9 cellular contexts compared by ENCODE assay signal in genomic region chr22:32803020-32803758, GRCh38. TPM values are rescaled to one million over a fixed set of nuclear protein-coding genes. Genes with fewer than 3 reads are reported as not detected.
DNase-seq lines count a peak whose midpoint lies in the region; ATAC-seq, FAIRE-seq and TF ChIP-seq lines count a peak whose summit lies in the region.
"Had no signal": no experiment of that assay in that cellular context is flagged by ENCODE, and none has a peak within 500 bp of the region (broad histone marks: within the 10 kb centered on the region; RNA-seq: fewer than 3 reads in every experiment).

No MANE protein-coding gene starts in this region.

- intact Hi-C loops in activated CD8-positive, alpha-beta T cell treated with anti-CD3 and anti-CD28 coated beads for 36 hours (cut with micrococcal nuclease): no loop called here

- H3K27ac Mint-ChIP-seq in activated CD8-positive, alpha-beta T cell treated with anti-CD3 and anti-CD28 coated beads for 36 hours: no peak overlapping the region
- H3K27ac Mint-ChIP-seq in activated CD8-positive, alpha-beta T cell treated with anti-CD3 and anti-CD28 coated beads, Interleukin-2, amount 10 ng/mL, durations not matched to agents 7 days and 5 days: no peak overlapping the region
- H3K27ac Mint-ChIP-seq in mesothelial cell of epicardium: peak overlapping the region; percentile 35

- ATAC-seq in activated CD8-positive, alpha-beta T cell treated with anti-CD3 and anti-CD28 coated beads for 36 hours: no peak
- ATAC-seq in activated CD8-positive, alpha-beta T cell treated with anti-CD3 and anti-CD28 coated beads, Interleukin-2, amount 10 ng/mL, durations not matched to agents 7 days and 5 days: no peak
- ATAC-seq in activated T-cell treated with anti-CD3 and anti-CD28 coated beads, Interleukin-2, amount 50 U/mL, for 4 hours: no peak

- CTCF ChIA-PET in activated CD8-positive, alpha-beta T cell treated with anti-CD3 and anti-CD28 coated beads for 36 hours (lab: Charles Lee): interaction anchor here (1.4 kb wide), 1 partner anchor 143 kb away, joined by 3 read pairs; no protein-coding TSS in a partner anchor
- CTCF ChIA-PET in activated CD8-positive, alpha-beta T cell treated with anti-CD3 and anti-CD28 coated beads, Interleukin-2, amount 10 ng/mL, durations not matched to agents 7 days and 5 days (lab: Charles Lee): no interaction called here

- peaks cover 4% of the 10 kb centered on the region for H3K4me1 Mint-ChIP-seq in activated CD8-positive, alpha-beta T cell treated with anti-CD3 and anti-CD28 coated beads for 36 hours (ENCODE audit: low read depth)
- peaks cover 4% of the 10 kb centered on the region for H3K4me1 Mint-ChIP-seq in activated CD8-positive, alpha-beta T cell treated with anti-CD3 and anti-CD28 coated beads, Interleukin-2, amount 10 ng/mL, durations not matched to agents 7 days and 5 days (ENCODE audit: low read depth)
- peaks cover 42% of the 10 kb centered on the region for H3K4me1 Mint-ChIP-seq in mesothelial cell of epicardium
- H3K4me1 Mint-ChIP-seq in activated T-cell treated with anti-CD3 and anti-CD28 coated beads, Interleukin-2, amount 50 U/mL, for 4 hours (ENCODE audit: low read depth): no peaks in the 10 kb centered on the region

- DNase-seq in activated CD8-positive, alpha-beta T cell treated with anti-CD3 and anti-CD28 coated beads for 36 hours: peak; percentile 3
- no peak for DNase-seq in activated CD8-positive, alpha-beta T cell treated with anti-CD3 and anti-CD28 coated beads, Interleukin-2, amount 10 ng/mL, durations not matched to agents 7 days and 5 days
- DNase-seq in erythroblast (lab: John Stamatoyannopoulos, UW) (peak; percentile 74 to 75), mesothelial cell of epicardium (ENCODE audit: low spot score in 2 of 2, unreplicated experiment in 2 of 2) (no peak), urothelium cell line (ENCODE audit: low spot score) (peak; percentile 68), D721Med (ENCODE audit: insufficient read length, low spot score) (no peak)
- DNase-seq in activated T-cell treated with anti-CD3 and anti-CD28 coated beads, Interleukin-2, amount 50 U/mL, for 4 hours: no peak
- DNase-seq in activated CD4-positive, CD25-positive, alpha-beta regulatory T cell treated with anti-CD3 and anti-CD28 coated beads, Interleukin-2, amount 50 U/mL, for 72 hours: no peak
- DNase-seq: Karpas-422 had no signal

- no peaks in the 10 kb centered on the region for H3K9me3 Mint-ChIP-seq in activated CD8-positive, alpha-beta T cell treated with anti-CD3 and anti-CD28 coated beads for 36 hours
- H3K9me3 Mint-ChIP-seq in activated CD8-positive, alpha-beta T cell treated with anti-CD3 and anti-CD28 coated beads, Interleukin-2, amount 10 ng/mL, durations not matched to agents 7 days and 5 days (ENCODE audit: insufficient read depth): no peaks in the 10 kb centered on the region
- no peaks in the 10 kb centered on the region for H3K9me3 Mint-ChIP-seq in mesothelial cell of epicardium
- no peaks in the 10 kb centered on the region for H3K9me3 Mint-ChIP-seq in activated T-cell treated with anti-CD3 and anti-CD28 coated beads, Interleukin-2, amount 50 U/mL, for 4 hours

- FAIRE-seq in urothelium cell line (lab: Jason Lieb, UNC) (peak; percentile 98), D721Med (lab: Jason Lieb, UNC) (no peak)

- no peak overlapping the region for H3K4me3 Mint-ChIP-seq in activated CD8-positive, alpha-beta T cell treated with anti-CD3 and anti-CD28 coated beads for 36 hours
- H3K4me3 Mint-ChIP-seq in activated CD8-positive, alpha-beta T cell treated with anti-CD3 and anti-CD28 coated beads, Interleukin-2, amount 10 ng/mL, durations not matched to agents 7 days and 5 days: no peak overlapping the region
- H3K4me3 Mint-ChIP-seq in mesothelial cell of epicardium: peak overlapping the region; percentile 85
- H3K4me3 Mint-ChIP-seq in activated T-cell treated with anti-CD3 and anti-CD28 coated beads, Interleukin-2, amount 50 U/mL, for 4 hours: no peak overlapping the region

- TF ChIP-seq CTCF in activated CD8-positive, alpha-beta T cell treated with anti-CD3 and anti-CD28 coated beads for 36 hours (IDR thresholded peaks at IDR 0.05): no peak
- no peak for TF ChIP-seq CTCF in mesothelial cell of epicardium (IDR thresholded peaks at IDR 0.05; ENCODE audit: unreplicated experiment)
- no peak for TF ChIP-seq CTCF in D721Med (IDR thresholded peaks at IDR 0.05; ENCODE audit: insufficient read depth, missing control alignments)

- H3K36me3 Mint-ChIP-seq in activated CD8-positive, alpha-beta T cell treated with anti-CD3 and anti-CD28 coated beads for 36 hours (ENCODE audit: low read depth): no peaks in the 10 kb centered on the region
- no peaks in the 10 kb centered on the region for H3K36me3 Mint-ChIP-seq in activated CD8-positive, alpha-beta T cell treated with anti-CD3 and anti-CD28 coated beads, Interleukin-2, amount 10 ng/mL, durations not matched to agents 7 days and 5 days (ENCODE audit: low read depth)
- H3K36me3 Mint-ChIP-seq in mesothelial cell of epicardium: no peaks in the 10 kb centered on the region
- no peaks in the 10 kb centered on the region for H3K36me3 Mint-ChIP-seq in activated T-cell treated with anti-CD3 and anti-CD28 coated beads, Interleukin-2, amount 50 U/mL, for 4 hours (ENCODE audit: insufficient read depth)

- TF ChIP-seq POLR2A in erythroblast (IDR thresholded peaks at IDR 0.05; ENCODE audit: low read length): no peak

- POLR2A ChIA-PET in activated CD8-positive, alpha-beta T cell treated with anti-CD3 and anti-CD28 coated beads for 36 hours (lab: Charles Lee): no interaction called here
- POLR2A ChIA-PET in activated CD8-positive, alpha-beta T cell treated with anti-CD3 and anti-CD28 coated beads, Interleukin-2, amount 10 ng/mL, durations not matched to agents 7 days and 5 days (lab: Charles Lee): interaction anchor here (0.6 kb wide), 1 partner anchor 1733 kb away, joined by 4 read pairs; no protein-coding TSS in a partner anchor

- H3K27me3 Mint-ChIP-seq in activated CD8-positive, alpha-beta T cell treated with anti-CD3 and anti-CD28 coated beads for 36 hours: peaks cover 43% of the 10 kb centered on the region
- H3K27me3 Mint-ChIP-seq in activated CD8-positive, alpha-beta T cell treated with anti-CD3 and anti-CD28 coated beads, Interleukin-2, amount 10 ng/mL, durations not matched to agents 7 days and 5 days (ENCODE audit: low read depth): peaks cover 46% of the 10 kb centered on the region
- H3K27me3 Mint-ChIP-seq in mesothelial cell of epicardium (ENCODE audit: low read depth): no peaks in the 10 kb centered on the region
- H3K27me3 Mint-ChIP-seq in activated T-cell treated with anti-CD3 and anti-CD28 coated beads, Interleukin-2, amount 50 U/mL, for 4 hours (ENCODE audit: low read depth): peaks cover 66% of the 10 kb centered on the region

RNA-seq across cellular contexts. Expression of gene TIMP3, which starts 1.7 kb away (rescaled TPM):
- total RNA-seq in activated CD8-positive, alpha-beta T cell treated with anti-CD3 and anti-CD28 coated beads for 36 hours: under 1 TPM; 0.07 TPM
- not detected for total RNA-seq in activated CD8-positive, alpha-beta T cell treated with anti-CD3 and anti-CD28 coated beads, Interleukin-2, amount 10 ng/mL, durations not matched to agents 7 days and 5 days
- 65.9 to 68.2 TPM (median 67.2 TPM) in 3 replicates for total RNA-seq in mesothelial cell of epicardium
- total RNA-seq in activated T-cell treated with anti-CD3 and anti-CD28 coated beads, Interleukin-2, amount 50 U/mL, for 4 hours: 1 to 10 TPM; 1.1 to 2.3 (median 1.5) TPM

Comparison
In these comparisons a context has a peak if more than half of its experiments do, and no peak if none do; other contexts are left out.
1. DNase-seq: peak in activated CD8-positive, alpha-beta T cell treated with anti-CD3 and anti-CD28 coated beads for 36 hours (single experiment), erythroblast (2 of 2) and urothelium cell line (single experiment); none in activated CD8-positive, alpha-beta T cell treated with anti-CD3 and anti-CD28 coated beads, Interleukin-2, amount 10 ng/mL, durations not matched to agents 7 days and 5 days (single experiment), mesothelial cell of epicardium (0 of 2), activated T-cell treated with anti-CD3 and anti-CD28 coated beads, Interleukin-2, amount 50 U/mL, for 4 hours (single experiment), activated CD4-positive, CD25-positive, alpha-beta regulatory T cell treated with anti-CD3 and anti-CD28 coated beads, Interleukin-2, amount 50 U/mL, for 72 hours (single experiment) and D721Med (single experiment).
2. RNA of gene TIMP3, which starts 1.7 kb away (total RNA-seq): 65.9 to 68.2 TPM in mesothelial cell of epicardium; 1.1 to 2.3 TPM in activated T-cell treated with anti-CD3 and anti-CD28 coated beads, Interleukin-2, amount 50 U/mL, for 4 hours, 0.07 TPM in activated CD8-positive, alpha-beta T cell treated with anti-CD3 and anti-CD28 coated beads for 36 hours and not detected in activated CD8-positive, alpha-beta T cell treated with anti-CD3 and anti-CD28 coated beads, Interleukin-2, amount 10 ng/mL, durations not matched to agents 7 days and 5 days; every median in the first group is over 10 times any median in the second.